Comparison of ENCODE assay signal across 15 cellular contexts in genomic region chr2:95351080-95351915, GRCh38. TPM values are rescaled to one million over a fixed set of nuclear protein-coding genes. Genes with fewer than 3 reads are reported as not detected.
"Had no signal": no experiment of that assay in that cellular context is flagged by ENCODE, and none has a peak within 500 bp of the region (broad histone marks: within the 10 kb centered on the region; RNA-seq: fewer than 3 reads in every experiment).

No MANE protein-coding gene starts in this region.

- H3K27me3 ChIP-seq: ascending aorta, gastrocnemius medialis, uterus had no signal

- H3K9me3 ChIP-seq: ascending aorta, gastrocnemius medialis, SJSA1, uterus had no signal

- H3K4me3 ChIP-seq: ascending aorta, dorsolateral prefrontal cortex, gastrocnemius medialis, heart left ventricle, SJSA1, uterus had no signal

- H3K36me3 ChIP-seq: ascending aorta, gastrocnemius medialis, heart left ventricle, SJSA1, uterus had no signal

- H3K27ac ChIP-seq: ascending aorta, dorsolateral prefrontal cortex, gastrocnemius medialis, heart left ventricle, SJSA1, uterus had no signal

- FAIRE-seq: bronchial epithelial cell had no signal

- ATAC-seq: activated naive CD8-positive, alpha-beta T cell treated with anti-CD3 and anti-CD28 coated beads, Interleukin-2, amount 50 U/mL, for 24 hours; gastrocnemius medialis; heart left ventricle; left colon; right cardiac atrium had no signal

- DNase-seq: activated CD4-positive, alpha-beta T cell treated with anti-CD3 and anti-CD28 coated beads, Interleukin-2, amount 50 U/mL, for 1 hour; activated naive CD8-positive, alpha-beta T cell treated with anti-CD3 and anti-CD28 coated beads, Interleukin-2, amount 50 U/mL, for 24 hours; erythroblast; gastrocnemius medialis; immature natural killer cell; left colon; stimulated activated CD4-positive, alpha-beta T cell treated with anti-CD3 and anti-CD28 coated beads, Interleukin-1b, Interleukin-23, amount 100 ng/mL, for 48 hours had no signal

- H3K4me1 ChIP-seq: gastrocnemius medialis had no signal

RNA-seq across cellular contexts. Expression of gene KCNIP3, which starts 54.2 kb away (rescaled TPM):
- total RNA-seq: lung microvascular endothelial cell had no signal
- polyA plus RNA-seq: immature natural killer cell had no signal
